ENCODE assay signal across 18 cellular contexts in genomic region chr1:221751267-221751887, GRCh38.
"Had no signal": no experiment of that assay in that cellular context is flagged by ENCODE, and none has a peak within 500 bp of the region (broad histone marks: within the 10 kb centered on the region; RNA-seq: fewer than 3 reads in every experiment).

No MANE protein-coding gene starts in this region.

- H3K36me3 ChIP-seq: ascending aorta, neutrophil, stomach, thoracic aorta, vagina had no signal

- H3K4me1 ChIP-seq: ascending aorta, stomach, vagina had no signal

- H3K4me3 ChIP-seq: ascending aorta, dorsolateral prefrontal cortex, hepatocyte, stomach, thoracic aorta, vagina had no signal

- FAIRE-seq: bronchial epithelial cell had no signal

- H3K27me3 ChIP-seq: ascending aorta, dorsolateral prefrontal cortex, hepatocyte, neutrophil, stomach, vagina had no signal

- H2AFZ ChIP-seq: hepatocyte had no signal

- H3K9me3 ChIP-seq: ascending aorta, neutrophil, stomach, thoracic aorta, vagina had no signal

- H3K4me2 ChIP-seq: hepatocyte had no signal

- ATAC-seq: activated T-cell treated with anti-CD3 and anti-CD28 coated beads, Interleukin-2, amount 50 U/mL, for 72 hours had no signal

- H3K27ac ChIP-seq: ascending aorta, dorsolateral prefrontal cortex, hepatocyte, neutrophil, stomach, thoracic aorta, vagina had no signal

- DNase-seq: activated CD4-positive, alpha-beta memory T cell treated with anti-CD3 and anti-CD28 coated beads, Interleukin-2, amount 10 ng/mL, durations not matched to agents 7 days and 5 days; activated CD4-positive, CD25-positive, alpha-beta regulatory T cell treated with anti-CD3 and anti-CD28 coated beads, Interleukin-2, amount 50 U/mL, for 72 hours; activated CD8-positive, alpha-beta memory T cell treated with anti-CD3 and anti-CD28 coated beads, Interleukin-2, amount 50 U/mL, for 4 hours; activated gamma-delta T cell treated with Interleukin-2 at 50 U/mL for 16 hours; activated T-cell treated with anti-CD3 and anti-CD28 coated beads, Interleukin-2, amount 50 U/mL, for 72 hours; dorsolateral prefrontal cortex; kidney glomerular epithelial cell; midbrain; posterior cingulate gyrus; stimulated activated CD4-positive, alpha-beta T cell treated with anti-CD3 and anti-CD28 coated beads, Interleukin-15, amount 100 ng/mL, for 24 hours; stimulated activated CD4-positive, alpha-beta T cell treated with anti-CD3 and anti-CD28 coated beads, Interleukin-4, amount 100 ng/mL, for 24 hours; stomach had no signal
